ENCODE assay signal across 21 cellular contexts in genomic region chr9:13971910-13972655, GRCh38.
DNase-seq lines count a peak whose midpoint lies in the region; ATAC-seq and TF ChIP-seq lines count a peak whose summit lies in the region.
"Had no signal": no experiment of that assay in that cellular context is flagged by ENCODE, and none has a peak within 500 bp of the region (broad histone marks: within the 10 kb centered on the region; RNA-seq: fewer than 3 reads in every experiment).

No MANE protein-coding gene starts in this region.

- no TSS peak for BruUV-seq in OCI-LY7 (replicated peaks; lab: Mats Ljungman, UMichigan)

- no peaks in the 10 kb centered on the region for H3K27me3 Mint-ChIP-seq in nephron (ENCODE audit: low read depth)
- H3K27me3 Mint-ChIP-seq: activated CD4-positive, alpha-beta memory T cell treated with anti-CD3 and anti-CD28 coated beads, Interleukin-2, amount 10 ng/mL, durations not matched to agents 7 days and 5 days; activated naive CD8-positive, alpha-beta T cell; CD4-positive, CD25-positive, alpha-beta regulatory T cell; natural killer cell treated with Interleukin-12 subunit alpha and Interleukin-12 subunit beta and Interleukin-15 and Interleukin-18, amount 100 ng/mL, for 72 hours; type B pancreatic cell had no signal

- no peaks in the 10 kb centered on the region for H4K20me1 ChIP-seq in OCI-LY7 (ENCODE audit: insufficient read depth, low read length)

- DNase-seq in DMS79 treated with DMSO at 0.1 percent for 48 hours (lab: John Stamatoyannopoulos, UW) = peak; percentile 97
- DNase-seq in NCI-H226 = peak; percentile 16
- no peak for DNase-seq in left cardiac atrium
- DNase-seq in NK-92 treated with Interleukin-12 subunit alpha and Interleukin-12 subunit beta, amount 100 ng/mL, for 24 hours (lab: John Stamatoyannopoulos, UW) = no peak
- DNase-seq in OCI-LY7 (ENCODE audit: low spot score) = no peak
- DNase-seq in D341Med (ENCODE audit: low spot score) = no peak
- no peak for DNase-seq in NCI-H345 (lab: John Stamatoyannopoulos, UW)
- DNase-seq: activated CD4-positive, alpha-beta memory T cell treated with anti-CD3 and anti-CD28 coated beads, Interleukin-2, amount 10 ng/mL, durations not matched to agents 7 days and 5 days; CD4-positive, CD25-positive, alpha-beta regulatory T cell; cerebellar nuclear complex; HFFc6; KG1; NCI-H1436 treated with DMSO at 0.1 percent for 48 hours; NCI-H2171 treated with DMSO at 0.1 percent for 48 hours had no signal

- H3K36me3 Mint-ChIP-seq in nephron (ENCODE audit: low read depth) = no peaks in the 10 kb centered on the region
- H3K36me3 Mint-ChIP-seq: activated naive CD8-positive, alpha-beta T cell; CD4-positive, CD25-positive, alpha-beta regulatory T cell; natural killer cell treated with Interleukin-12 subunit alpha and Interleukin-12 subunit beta and Interleukin-15 and Interleukin-18, amount 100 ng/mL, for 72 hours; type B pancreatic cell had no signal

- H3K4me3 ChIP-seq in OCI-LY7 (ENCODE audit: low read depth, low read length, poor library complexity, severe bottlenecking) = no peak overlapping the region
- H3K4me3 ChIP-seq: ascending aorta had no signal

- peaks cover 56% of the 10 kb centered on the region for H3K4me1 Mint-ChIP-seq in nephron
- H3K4me1 Mint-ChIP-seq: activated CD4-positive, alpha-beta memory T cell treated with anti-CD3 and anti-CD28 coated beads, Interleukin-2, amount 10 ng/mL, durations not matched to agents 7 days and 5 days; CD4-positive, CD25-positive, alpha-beta regulatory T cell had no signal

- no peaks in the 10 kb centered on the region for H3K36me3 ChIP-seq in OCI-LY7 (ENCODE audit: insufficient read depth, low read length)
- H3K36me3 ChIP-seq: ascending aorta had no signal

- H3K4me2 ChIP-seq in OCI-LY7 (ENCODE audit: low read length) = no peak overlapping the region

- ATAC-seq in left cardiac atrium = peak; percentile 15 to 69
- ATAC-seq: left lobe of liver; natural killer cell treated with Interleukin-12 subunit alpha and Interleukin-12 subunit beta and Interleukin-15 and Interleukin-18, amount 100 ng/mL, for 72 hours had no signal

- H2AFZ ChIP-seq in OCI-LY7 (ENCODE audit: low read length) = no peak overlapping the region

- H3K9me3 Mint-ChIP-seq in nephron = no peaks in the 10 kb centered on the region
- H3K9me3 Mint-ChIP-seq: HFFc6, type B pancreatic cell had no signal

- no peaks in the 10 kb centered on the region for H3K79me2 ChIP-seq in OCI-LY7 (ENCODE audit: insufficient read depth, low read depth, low read length)

- no peak for TF ChIP-seq CTCF in nephron (IDR thresholded peaks at IDR 0.05; ENCODE audit: unreplicated experiment in 3 of 3)
- no peak for TF ChIP-seq CTCF in OCI-LY7 (conservative IDR thresholded peaks at IDR 0.05; ENCODE audit: low read length)

- intact Hi-C loops in left cardiac atrium (cut with DNase I) (loop anchor here in 1 of 2 donors (5.0 kb wide), 1 partner anchor 50 kb away; no protein-coding TSS in a partner anchor), OCI-LY7 (cut with micrococcal nuclease; ENCODE audit: unreplicated experiment) (no loop called here)

- H3K4me1 ChIP-seq in OCI-LY7 (ENCODE audit: insufficient read depth, low read length, poor library complexity, severe bottlenecking) = no peaks in the 10 kb centered on the region
- H3K4me1 ChIP-seq: ascending aorta had no signal

- H3K4me3 Mint-ChIP-seq in nephron = no peak overlapping the region
- H3K4me3 Mint-ChIP-seq: activated CD4-positive, alpha-beta memory T cell treated with anti-CD3 and anti-CD28 coated beads, Interleukin-2, amount 10 ng/mL, durations not matched to agents 7 days and 5 days; activated naive CD8-positive, alpha-beta T cell; CD4-positive, CD25-positive, alpha-beta regulatory T cell; HFFc6; natural killer cell treated with Interleukin-12 subunit alpha and Interleukin-12 subunit beta and Interleukin-15 and Interleukin-18, amount 100 ng/mL, for 72 hours; type B pancreatic cell had no signal

- H3K9me3 ChIP-seq in OCI-LY7 (ENCODE audit: low read length) = no peaks in the 10 kb centered on the region
- H3K9me3 ChIP-seq: ascending aorta had no signal

- CTCF ChIA-PET in OCI-LY7 (lab: Charles Lee; ENCODE audit: unreplicated experiment) = no interaction called here

- H3K27ac ChIP-seq in OCI-LY7 (ENCODE audit: low read depth, low read length, poor library complexity, severe bottlenecking) = no peak overlapping the region
- H3K27ac ChIP-seq: ascending aorta had no signal

- no peaks in the 10 kb centered on the region for H3K9me2 ChIP-seq in OCI-LY7 (ENCODE audit: insufficient read depth, low read length)

- H3K27ac Mint-ChIP-seq in nephron = peak overlapping the region; percentile 86 to 91 (median 90)
- H3K27ac Mint-ChIP-seq: activated CD4-positive, alpha-beta memory T cell treated with anti-CD3 and anti-CD28 coated beads, Interleukin-2, amount 10 ng/mL, durations not matched to agents 7 days and 5 days; activated naive CD8-positive, alpha-beta T cell; activated T-helper 2 cell treated with anti-CD3 and anti-CD28 coated beads, Interferon-gamma antibody, Interleukin-2, Interleukin-4, amounts not matched to agents 10 μg/mL and 5 μg/mL and 100 μg/mL, durations not matched to agents 14 hours and 24 hours and 36 hours; CD4-positive, CD25-positive, alpha-beta regulatory T cell; HFFc6; natural killer cell treated with Interleukin-12 subunit alpha and Interleukin-12 subunit beta and Interleukin-15 and Interleukin-18, amount 100 ng/mL, for 72 hours had no signal

- POLR2A ChIA-PET in OCI-LY7 (lab: Charles Lee) = interaction anchor here (0.6 to 1.6 kb wide), 4 partner anchors 12 to 396 kb away, joined by 3 read pairs; no protein-coding TSS in a partner anchor

Comparison
In these comparisons a context has a peak if more than half of its experiments do, and no peak if none do; other contexts are left out.
1. DNase-seq: peak in DMS79 treated with DMSO at 0.1 percent for 48 hours (single experiment) and NCI-H226 (single experiment); none in left cardiac atrium (single experiment), NK-92 treated with Interleukin-12 subunit alpha and Interleukin-12 subunit beta, amount 100 ng/mL, for 24 hours (single experiment), OCI-LY7 (single experiment), D341Med (single experiment) and NCI-H345 (single experiment).